ENCODE assay signal across 11 cellular contexts in genomic region chr2:54536720-54537119, GRCh38.
"Had no signal": no experiment of that assay in that cellular context is flagged by ENCODE, and none has a peak within 500 bp of the region (broad histone marks: within the 10 kb centered on the region; RNA-seq: fewer than 3 reads in every experiment).

No MANE protein-coding gene starts in this region.

- H3K9me3 Mint-ChIP-seq: GM23338, H9, HFFc6 had no signal

- H2AFZ ChIP-seq: GM23248, GM23338 had no signal

- H3K9ac ChIP-seq: GM23248 had no signal

- H3K36me3 ChIP-seq: HAP-1 had no signal

- FAIRE-seq: H1, H54 had no signal

- ATAC-seq: GM23338, HCT116 had no signal

- H3K4me3 Mint-ChIP-seq: GM23338, H9, HFFc6 had no signal

- H3K9me3 ChIP-seq: HAP-1 had no signal

- H3K4me2 ChIP-seq: GM23338 had no signal

- DNase-seq: GM23248, GOT3, H7, H9, HCEC 1CT, HFFc6 had no signal

- H3K4me3 ChIP-seq: GM23248, GM23338, HAP-1 had no signal

- H3K27ac Mint-ChIP-seq: GM23338, H9, HFFc6 had no signal

- H3K27ac ChIP-seq: GM23248 had no signal
